Comparison of ENCODE assay signal across 8 cellular contexts in the genomic region with DNA sequence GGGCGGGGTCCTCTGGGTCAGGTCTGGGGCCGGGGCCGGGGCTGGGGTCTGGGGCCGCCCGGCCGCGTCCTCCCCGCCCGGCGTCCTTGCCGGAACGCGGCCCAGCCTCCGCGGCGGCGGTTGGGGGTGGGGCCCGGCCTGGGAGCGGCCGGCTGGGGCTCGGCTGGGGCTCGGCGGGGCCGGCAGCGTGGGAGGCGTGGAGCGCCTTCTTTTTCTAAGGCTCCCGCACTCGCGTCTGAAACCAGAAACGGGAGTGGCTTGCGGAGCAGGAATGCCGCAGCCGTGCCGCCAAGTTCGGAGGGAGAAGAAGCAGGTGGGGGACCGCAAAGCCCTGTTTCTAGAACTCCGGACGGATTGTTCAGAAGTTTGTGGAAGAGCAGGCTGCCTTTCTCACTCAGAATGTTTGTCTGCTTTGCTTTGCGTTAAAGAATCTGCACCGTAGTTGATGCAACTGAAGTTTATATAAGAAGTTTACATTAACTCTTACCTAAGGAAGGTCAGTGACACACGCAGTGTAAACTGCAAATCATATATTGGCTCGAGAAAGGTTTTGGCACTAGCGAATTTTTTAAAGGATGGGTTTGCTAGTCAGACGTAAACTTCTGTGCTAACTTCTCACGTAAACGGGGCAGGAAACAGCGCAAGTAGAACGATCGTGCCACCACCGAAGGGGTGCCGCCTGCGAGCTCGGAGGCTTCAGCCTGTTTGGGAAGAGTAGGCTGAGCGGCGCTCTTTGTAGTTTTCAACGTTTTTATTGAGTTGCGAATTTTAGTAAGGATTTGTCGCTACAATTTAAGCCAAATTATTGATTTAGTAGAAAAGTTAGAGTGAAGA. TPM values are rescaled to one million over a fixed set of nuclear protein-coding genes. Genes with fewer than 3 reads are reported as not detected.
DNase-seq lines count a peak whose midpoint lies in the region; ATAC-seq and TF ChIP-seq lines count a peak whose summit lies in the region.

No MANE protein-coding gene starts in this region.

- intact Hi-C loops in Calu3 (cut with micrococcal nuclease; ENCODE audit: unreplicated experiment) = loop anchor here (5.0 kb wide), 1 partner anchor 35 kb away; no protein-coding TSS in a partner anchor
- intact Hi-C loops in breast epithelium (cut with DNase I; ENCODE audit: low total_unique reads) = no loop called here

- no peaks in the 10 kb centered on the region for H3K27me3 Mint-ChIP-seq in Calu3 (ENCODE audit: unreplicated experiment)

- CTCF ChIA-PET in Calu3 (lab: Charles Lee) = interaction anchor here (1.1 to 1.2 kb wide), 2 partner anchors 13 to 28 kb away, joined by 3 read pairs; no protein-coding TSS in a partner anchor

- H3K4me1 Mint-ChIP-seq in Calu3 (ENCODE audit: low read depth, unreplicated experiment) = peaks cover 16% of the 10 kb centered on the region

- H3K27ac Mint-ChIP-seq in Calu3 (ENCODE audit: unreplicated experiment) = peak overlapping the region; percentile 94

- peaks cover 58% of the 10 kb centered on the region for H3K36me3 Mint-ChIP-seq in Calu3 (ENCODE audit: insufficient read depth, unreplicated experiment)

- H3K4me1 ChIP-seq in breast epithelium = no peaks in the 10 kb centered on the region

- TF ChIP-seq CTCF in Calu3 (IDR thresholded peaks at IDR 0.05; ENCODE audit: unreplicated experiment) (no peak), WERI-Rb-1 (IDR thresholded peaks at IDR 0.05; ENCODE audit: low read depth, low read length) (no peak), breast epithelium (IDR thresholded peaks at IDR 0.05) (no peak), kidney epithelial cell (IDR thresholded peaks at IDR 0.05; ENCODE audit: insufficient read depth, low read length, poor library complexity, severe bottlenecking) (no peak)

- ATAC-seq in GM21367 (IDR thresholded peaks at IDR 0.05; ENCODE audit: unreplicated experiment) = peak; percentile 33

- H3K27ac ChIP-seq in WERI-Rb-1 (peak overlapping the region; percentile 94), breast epithelium (peak overlapping the region; percentile 98 to 100)

- no peaks in the 10 kb centered on the region for H3K27me3 ChIP-seq in WERI-Rb-1 (ENCODE audit: insufficient read depth, low read depth, severe bottlenecking)
- no peaks in the 10 kb centered on the region for H3K27me3 ChIP-seq in breast epithelium
- no peaks in the 10 kb centered on the region for H3K27me3 ChIP-seq in kidney epithelial cell (ENCODE audit: control insufficient read depth, insufficient read depth, low read length)

- no peaks in the 10 kb centered on the region for H3K9me3 Mint-ChIP-seq in Calu3 (ENCODE audit: low read depth, unreplicated experiment)

- peaks cover 19% of the 10 kb centered on the region for H3K36me3 ChIP-seq in WERI-Rb-1
- H3K36me3 ChIP-seq in breast epithelium = no peaks in the 10 kb centered on the region
- H3K36me3 ChIP-seq in kidney epithelial cell (ENCODE audit: control insufficient read depth, insufficient read depth, low read length) = no peaks in the 10 kb centered on the region

- TF ChIP-seq POLR2A in breast epithelium (IDR thresholded peaks at IDR 0.05) = no peak

- no TSS peak for BruUV-seq in Calu3 (replicated peaks; lab: Mats Ljungman, UMichigan)

- H3K9me3 ChIP-seq in WERI-Rb-1 (ENCODE audit: severe bottlenecking) (peaks cover 8% of the 10 kb centered on the region), breast epithelium (no peaks in the 10 kb centered on the region)

- peak overlapping the region; percentile 47 for H3K4me3 ChIP-seq in WERI-Rb-1 (ENCODE audit: low read depth, low read length)
- H3K4me3 ChIP-seq in breast epithelium = peak overlapping the region; percentile 77 to 97 (median 85)
- H3K4me3 ChIP-seq in kidney epithelial cell (ENCODE audit: low read depth, low read length) = peak overlapping the region; percentile 87

- DNase-seq in Calu3 = peak; percentile 79
- peak in 62 of 76 experiments; percentile 2 to 77 (median 47) for DNase-seq in HUDEP-2 (lab: John Stamatoyannopoulos, UW; ENCODE audit: unreplicated experiment in 76 of 76)
- peak; percentile 34 for DNase-seq in WERI-Rb-1
- peak; percentile 38 to 67 for DNase-seq in breast epithelium (ENCODE audit: low spot score in 2 of 2)
- no peak for DNase-seq in kidney epithelial cell (ENCODE audit: low read depth)
- DNase-seq in stimulated activated CD4-positive, alpha-beta T cell treated with anti-CD3 and anti-CD28 coated beads, Interleukin-1b, Interleukin-23, amount 100 ng/mL, for 4 hours (ENCODE audit: low read depth in 2 of 2) = peak; percentile 34 to 66
- no peak for DNase-seq in epidermal melanocyte (ENCODE audit: insufficient read length, low spot score)

- H3K4me3 Mint-ChIP-seq in Calu3 (ENCODE audit: low read depth, unreplicated experiment) = peak overlapping the region; percentile 97

RNA-seq across cellular contexts. Expression of a gene that starts 0.7 kb away (rescaled TPM):
- total RNA-seq in Calu3 (2022) = 118 and 137 TPM in 2 replicates
- 100 to 1,000 TPM in 2 of 3 donors, 10 to 100 TPM in 1; 73.8 to 136 (median 101) TPM for total RNA-seq in breast epithelium
- total RNA-seq in kidney epithelial cell = 104 and 126 TPM in 2 replicates

Comparison
In these comparisons a context has a peak if more than half of its experiments do, and no peak if none do; other contexts are left out.
1. DNase-seq: peak in Calu3 (single experiment), HUDEP-2 (62 of 76), WERI-Rb-1 (single experiment), breast epithelium (2 of 2) and stimulated activated CD4-positive, alpha-beta T cell treated with anti-CD3 and anti-CD28 coated beads, Interleukin-1b, Interleukin-23, amount 100 ng/mL, for 4 hours (2 of 2); none in kidney epithelial cell (single experiment) and epidermal melanocyte (single experiment).
2. Peak in every context shown above with its lines, with median percentiles within 50 percentile points of each other: H3K4me3 ChIP-seq.